8 cellular contexts compared by ENCODE assay signal in genomic region chrX:44876076-44876475, GRCh38. TPM values are rescaled to one million over a fixed set of nuclear protein-coding genes. Genes with fewer than 3 reads are reported as not detected.
DNase-seq lines count a peak whose midpoint lies in the region; ATAC-seq, FAIRE-seq and TF ChIP-seq lines count a peak whose summit lies in the region.

No MANE protein-coding gene starts in this region.

- no peaks in the 10 kb centered on the region for H3K27me3 ChIP-seq in right cardiac atrium (ENCODE audit: control insufficient read depth, insufficient read depth)
- H3K27me3 ChIP-seq in HepG2 (ENCODE audit: control insufficient read depth in 1 of 2, insufficient read depth in 2 of 2, low read length in 2 of 2): no peaks in the 10 kb centered on the region; a peak in 1 of 5 replicates
- no peaks in the 10 kb centered on the region for H3K27me3 ChIP-seq in testis

- H3K27ac Mint-ChIP-seq in activated naive CD8-positive, alpha-beta T cell treated with anti-CD3 and anti-CD28 coated beads, Interleukin-2, amount 50 U/mL, for 24 hours: no peak overlapping the region

- H3K9me3 ChIP-seq in right cardiac atrium (ENCODE audit: control insufficient read depth, low read length) (no peaks in the 10 kb centered on the region), HepG2 (ENCODE audit: low read length) (no peaks in the 10 kb centered on the region), testis (no peaks in the 10 kb centered on the region)

- no peak overlapping the region for H2AFZ ChIP-seq in HepG2 (ENCODE audit: low read length)

- H3K9ac ChIP-seq in HepG2 (ENCODE audit: insufficient read depth, low read depth, low read length): no peak overlapping the region

- WGBS in right cardiac atrium: 17% methylated on average over 4 of the region's 4 CpGs
- 13% methylated on average over 4 of the region's 4 CpGs for WGBS in HepG2 (ENCODE audit: low lambda C conversion rate)
- WGBS in testis, 2 donors: 9 to 10% methylated on average over 4 of the region's 4 CpGs

- ATAC-seq in right cardiac atrium (no peak), HepG2 (no peak)
- no peak for ATAC-seq in activated naive CD8-positive, alpha-beta T cell treated with anti-CD3 and anti-CD28 coated beads, Interleukin-2, amount 50 U/mL, for 24 hours

- H3K4me1 Mint-ChIP-seq in activated naive CD8-positive, alpha-beta T cell treated with anti-CD3 and anti-CD28 coated beads, Interleukin-2, amount 50 U/mL, for 24 hours: peaks cover 33% of the 10 kb centered on the region

- H3K4me3 Mint-ChIP-seq in activated naive CD8-positive, alpha-beta T cell treated with anti-CD3 and anti-CD28 coated beads, Interleukin-2, amount 50 U/mL, for 24 hours: peak overlapping the region; percentile 93

- TF ChIP-seq CTCF in HepG2 (CRISPR knock-in tag; IDR thresholded peaks at IDR 0.05) (no peak), testis (IDR thresholded peaks at IDR 0.05) (no peak)

- peaks cover 77% of the 10 kb centered on the region for H3K79me2 ChIP-seq in HepG2 (ENCODE audit: insufficient read depth, low read length)

- POLR2A ChIA-PET in HepG2 (lab: Yijun Ruan, JAX): interaction anchor here (1.6 kb wide), 1 partner anchor 38 kb away, joined by 4 read pairs; no protein-coding TSS in a partner anchor

- peak overlapping the region; percentile 89 for H3K4me3 ChIP-seq in right cardiac atrium (ENCODE audit: low read length)
- peak overlapping the region; percentile 81 to 85 (median 85); a peak in 4 of 6 replicates for H3K4me3 ChIP-seq in HepG2 (replicated peaks in 1 of 3; ENCODE audit: insufficient read depth in 1 of 3, low read depth in 2 of 3, low read length in 3 of 3)
- H3K4me3 ChIP-seq in testis: peak overlapping the region in 1 of 2 donors; percentile 78

- no TSS peak for BruUV-seq in HepG2 (replicated peaks; lab: Mats Ljungman, UMichigan)

- no peaks in the 10 kb centered on the region for H3K27me3 Mint-ChIP-seq in activated naive CD8-positive, alpha-beta T cell treated with anti-CD3 and anti-CD28 coated beads, Interleukin-2, amount 50 U/mL, for 24 hours

- peaks cover 30% of the 10 kb centered on the region; the same call in 1 of the 2 replicates for H4K20me1 ChIP-seq in HepG2 (ENCODE audit: insufficient read depth, low read length)

- H3K9me3 Mint-ChIP-seq in activated naive CD8-positive, alpha-beta T cell treated with anti-CD3 and anti-CD28 coated beads, Interleukin-2, amount 50 U/mL, for 24 hours: no peaks in the 10 kb centered on the region

- intact Hi-C loops in right cardiac atrium (cut with DNase I): loop anchor here in 2 of 4 donors (10.0 kb wide), 2 partner anchors 99 to 199 kb away; no protein-coding TSS in a partner anchor
- intact Hi-C loops in cardiac septum (cut with DNase I): loop anchor here (10.0 kb wide), 1 partner anchor 331 kb away; the partner anchor contains the start of gene FUNDC1
- intact Hi-C loops in HepG2 (cut with micrococcal nuclease; ENCODE audit: unreplicated experiment): loop anchor here (10.0 kb wide), 1 partner anchor 69 kb away; no protein-coding TSS in a partner anchor
- intact Hi-C loops in testis (cut with DNase I; ENCODE audit: low total_unique reads): no loop called here

- no peak overlapping the region for H3K27ac ChIP-seq in right cardiac atrium (ENCODE audit: low read length)
- H3K27ac ChIP-seq in HepG2 (ENCODE audit: extremely low read length, insufficient read depth, low read length): no peak overlapping the region
- no peak overlapping the region for H3K27ac ChIP-seq in testis

- peaks cover 9% of the 10 kb centered on the region for H3K36me3 Mint-ChIP-seq in activated naive CD8-positive, alpha-beta T cell treated with anti-CD3 and anti-CD28 coated beads, Interleukin-2, amount 50 U/mL, for 24 hours (ENCODE audit: low read depth)

- DNase-seq in right cardiac atrium: no peak
- DNase-seq in cardiac septum (ENCODE audit: low spot score): no peak
- no peak for DNase-seq in activated naive CD8-positive, alpha-beta T cell treated with anti-CD3 and anti-CD28 coated beads, Interleukin-2, amount 50 U/mL, for 24 hours
- DNase-seq in HepG2 (ENCODE audit: low spot score): no peak
- DNase-seq in testis: no peak
- no peak for DNase-seq in stimulated activated CD4-positive, alpha-beta T cell treated with anti-CD3 and anti-CD28 coated beads, Interleukin-15, amount 100 ng/mL, for 24 hours
- DNase-seq in iPS-NIHi7 (ENCODE audit: extremely low spot score): no peak
- DNase-seq in NCI-H146 treated with DMSO at 0.1 percent for 48 hours (lab: John Stamatoyannopoulos, UW; ENCODE audit: unreplicated experiment): no peak

- CTCF ChIA-PET in HepG2 (lab: Yijun Ruan, JAX; ENCODE audit: low intra/inter-chr PET ratio, low total read pairs): no interaction called here

- no peak for TF ChIP-seq POLR2A in HepG2 (IDR thresholded peaks at IDR 0.05; ENCODE audit: insufficient read depth in 1 of 2, low read depth in 2 of 2, low read length in 2 of 2)
- TF ChIP-seq POLR2A in testis (IDR thresholded peaks at IDR 0.05): no peak

- TF ChIP-seq EP300 in HepG2 (IDR thresholded peaks at IDR 0.05; ENCODE audit: low read depth in 2 of 2, low read length in 2 of 2): no peak
- TF ChIP-seq EP300 in HepG2 (CRISPR knock-in tag; IDR thresholded peaks at IDR 0.05; ENCODE audit: borderline replicate concordance): no peak

- in situ Hi-C loops in HepG2 (cut with HindIII; ENCODE audit: extremely low pct_ligation_motif_present, low pct_unique_long_range_greater_than_20kb): no loop called here

- FAIRE-seq in HepG2 (lab: Jason Lieb, UNC): peak; percentile 28

- H3K36me3 ChIP-seq in HepG2 (replicated peaks in 1 of 2; ENCODE audit: control insufficient read depth in 1 of 2, insufficient read depth in 2 of 2, low read length in 2 of 2): no peaks in the 10 kb centered on the region
- no peaks in the 10 kb centered on the region for H3K36me3 ChIP-seq in testis (ENCODE audit: low read depth, missing control alignments)

- H3K4me1 ChIP-seq in right cardiac atrium (ENCODE audit: control insufficient read depth, insufficient read depth, low read length): peaks cover 3% of the 10 kb centered on the region
- peaks cover 13% of the 10 kb centered on the region; the same call in 1 of the 2 replicates for H3K4me1 ChIP-seq in HepG2 (ENCODE audit: insufficient read depth, low read length)
- H3K4me1 ChIP-seq in testis: no peaks in the 10 kb centered on the region

- TF ChIP-seq RAD21 in HepG2 (CRISPR knock-in tag; IDR thresholded peaks at IDR 0.05): no peak

- H3K4me2 ChIP-seq in HepG2 (ENCODE audit: low read depth, low read length): peak overlapping the region; percentile 74

RNA-seq across cellular contexts. Expression of gene KDM6A, which starts 3.1 kb away (rescaled TPM):
- 10 to 100 TPM; 12.9 to 20.0 (median 15.5) TPM for total RNA-seq in right cardiac atrium
- polyA plus RNA-seq in right cardiac atrium: 4.5 TPM
- total RNA-seq in cardiac septum: 18.1 TPM
- total RNA-seq in HepG2 (2016; rRNA removed; fragmentation: Illumina TruSeq; extraction: Trizol): 18.2 and 23.1 TPM in 2 replicates
- total RNA-seq in HepG2 (2016; cell fraction: cytosol; rRNA removed; fragmentation: Illumina TruSeq; extraction: Trizol; ENCODE audit: low read depth): 2.7 and 3.0 TPM in 2 replicates
- 17.0 and 20.8 TPM in 2 replicates for total RNA-seq in HepG2 (2016; cell fraction: insoluble cytoplasmic fraction; rRNA removed; fragmentation: Illumina TruSeq; extraction: Trizol)
- total RNA-seq in HepG2 (2016; cell fraction: membrane; rRNA removed; fragmentation: Illumina TruSeq; extraction: Trizol): 7.9 and 9.7 TPM in 2 replicates
- total RNA-seq in HepG2 (2016; cell fraction: nucleus; rRNA removed; fragmentation: Illumina TruSeq; extraction: Trizol): 37.4 and 39.2 TPM in 2 replicates
- 15.7 and 16.7 TPM in 2 replicates for polyA plus RNA-seq in HepG2 (2011; rRNA removed)
- 9.4 and 11.1 TPM in 2 replicates for polyA plus RNA-seq in HepG2 (2011; cell fraction: cytosol; rRNA removed)
- 22.0 and 22.7 TPM in 2 replicates for polyA plus RNA-seq in HepG2 (2011; cell fraction: nucleus; rRNA removed)
- 15.3 and 16.9 TPM in 2 replicates for polyA plus RNA-seq in HepG2 (2012)
- 0.28 and 0.36 TPM in 2 replicates for polyA plus RNA-seq in HepG2 (2016; cell fraction: cytosol; fragmentation: Illumina TruSeq; extraction: Trizol; ENCODE audit: low read depth)
- polyA plus RNA-seq in HepG2 (2016; cell fraction: insoluble cytoplasmic fraction; fragmentation: Illumina TruSeq; extraction: Trizol; ENCODE audit: low read depth): 14.5 and 16.0 TPM in 2 replicates
- 2.1 and 2.9 TPM in 2 replicates for polyA plus RNA-seq in HepG2 (2016; cell fraction: membrane; fragmentation: Illumina TruSeq; extraction: Trizol; ENCODE audit: low read depth)
- 34.7 and 43.7 TPM in 2 replicates for polyA plus RNA-seq in HepG2 (2016; cell fraction: nucleus; fragmentation: Illumina TruSeq; extraction: Trizol; ENCODE audit: insufficient read depth, low read depth)
- 37.7 and 71.1 TPM in 2 replicates for polyA minus RNA-seq in HepG2 (2011; rRNA and poly(A)+ RNA removed; ENCODE audit: low replicate concordance)
- polyA minus RNA-seq in HepG2 (2011; cell fraction: cytosol; rRNA and poly(A)+ RNA removed): 13.8 and 17.6 TPM in 2 replicates
- polyA minus RNA-seq in HepG2 (2011; cell fraction: nucleus; rRNA and poly(A)+ RNA removed): 81.7 and 86.5 TPM in 2 replicates
- total RNA-seq in testis: 10 to 100 TPM; 56.7 to 57.7 TPM
- polyA plus RNA-seq in testis (ENCODE audit: insufficient read depth, low read depth, low replicate concordance): 27.2 TPM

RNA-seq across cellular contexts. Expression of gene DUSP21, which starts 32.3 kb away (rescaled TPM):
- total RNA-seq in right cardiac atrium (not detected), cardiac septum (not detected), HepG2 (2016; rRNA removed; fragmentation: Illumina TruSeq; extraction: Trizol) (not detected in 2 replicates), testis (1 to 10 TPM; 6.0 to 9.2 TPM)
- polyA plus RNA-seq in right cardiac atrium (not detected), HepG2 (2011; rRNA removed) (not detected in 2 replicates), testis (ENCODE audit: insufficient read depth, low read depth, low replicate concordance) (9.6 TPM)
- not detected in 2 replicates for total RNA-seq in HepG2 (2016; cell fraction: cytosol; rRNA removed; fragmentation: Illumina TruSeq; extraction: Trizol; ENCODE audit: low read depth)
- total RNA-seq in HepG2 (2016; cell fraction: insoluble cytoplasmic fraction; rRNA removed; fragmentation: Illumina TruSeq; extraction: Trizol): not detected in 2 replicates
- not detected in 2 replicates for total RNA-seq in HepG2 (2016; cell fraction: membrane; rRNA removed; fragmentation: Illumina TruSeq; extraction: Trizol)
- not detected in 2 replicates for total RNA-seq in HepG2 (2016; cell fraction: nucleus; rRNA removed; fragmentation: Illumina TruSeq; extraction: Trizol)
- polyA plus RNA-seq in HepG2 (2011; cell fraction: cytosol; rRNA removed): 0.07 TPM in 1 of 2 replicates, not detected in the other
- not detected in 2 replicates for polyA plus RNA-seq in HepG2 (2011; cell fraction: nucleus; rRNA removed)
- polyA plus RNA-seq in HepG2 (2012): not detected in 2 replicates
- not detected in 2 replicates for polyA plus RNA-seq in HepG2 (2016; cell fraction: cytosol; fragmentation: Illumina TruSeq; extraction: Trizol; ENCODE audit: low read depth)
- not detected in 2 replicates for polyA plus RNA-seq in HepG2 (2016; cell fraction: insoluble cytoplasmic fraction; fragmentation: Illumina TruSeq; extraction: Trizol; ENCODE audit: low read depth)
- polyA plus RNA-seq in HepG2 (2016; cell fraction: membrane; fragmentation: Illumina TruSeq; extraction: Trizol; ENCODE audit: low read depth): not detected in 2 replicates
- not detected in 2 replicates for polyA plus RNA-seq in HepG2 (2016; cell fraction: nucleus; fragmentation: Illumina TruSeq; extraction: Trizol; ENCODE audit: insufficient read depth, low read depth)
- polyA minus RNA-seq in HepG2 (2011; rRNA and poly(A)+ RNA removed; ENCODE audit: low replicate concordance): not detected in 2 replicates
- not detected in 2 replicates for polyA minus RNA-seq in HepG2 (2011; cell fraction: cytosol; rRNA and poly(A)+ RNA removed)
- not detected in 2 replicates for polyA minus RNA-seq in HepG2 (2011; cell fraction: nucleus; rRNA and poly(A)+ RNA removed)
